In the genomic region with DNA sequence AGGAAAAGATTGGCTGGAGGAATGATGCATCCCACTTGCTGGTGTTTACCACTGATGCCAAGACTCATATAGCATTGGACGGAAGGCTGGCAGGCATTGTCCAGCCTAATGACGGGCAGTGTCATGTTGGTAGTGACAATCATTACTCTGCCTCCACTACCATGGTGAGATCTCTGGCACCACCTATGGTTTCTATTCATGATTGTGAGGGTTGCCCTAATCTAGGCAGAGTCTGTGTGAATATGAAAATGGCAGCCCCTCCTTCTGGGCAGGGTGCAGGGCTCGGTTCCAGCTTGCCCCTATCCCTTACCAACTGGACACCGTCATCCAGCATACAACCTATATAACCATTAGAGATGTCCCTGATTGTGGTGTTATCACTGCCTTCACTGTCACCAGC, we compare ENCODE assay signal across 19 cellular contexts. TPM values are rescaled to one million over a fixed set of nuclear protein-coding genes. Genes with fewer than 3 reads are reported as not detected.
A peak's percentile ranks its signal among the peaks of the same experiment; 100 is the strongest.
DNase-seq lines count a peak whose midpoint lies in the region; ATAC-seq and TF ChIP-seq lines count a peak whose summit lies in the region.
"Had no signal": no experiment of that assay in that cellular context is flagged by ENCODE, and none has a peak within 500 bp of the region (broad histone marks: within the 10 kb centered on the region; RNA-seq: fewer than 3 reads in every experiment).

No MANE protein-coding gene starts in this region.

- peak; percentile 26 for TF ChIP-seq CTCF in GM12865 (IDR thresholded peaks at IDR 0.05; ENCODE audit: insufficient read depth, low read depth, low read length, missing control alignments)
- no peak for TF ChIP-seq CTCF in osteoblast (IDR thresholded peaks at IDR 0.05; ENCODE audit: extremely low read depth, low read depth, low read length)

- ATAC-seq in GM19035 (IDR thresholded peaks at IDR 0.05; ENCODE audit: unreplicated experiment) (peak; percentile 39), HG03159 (IDR thresholded peaks at IDR 0.05; ENCODE audit: unreplicated experiment) (peak; percentile 28)

- H2BK12ac ChIP-seq in neuronal stem cell (ENCODE audit: low read length) = no peak overlapping the region

- H4K91ac ChIP-seq in neuronal stem cell (ENCODE audit: low read depth, low read length, poor library complexity) = no peak overlapping the region

- no peak overlapping the region for H3K14ac ChIP-seq in neuronal stem cell (ENCODE audit: low read length)

- DNase-seq in GM12865 (ENCODE audit: low read depth) = peak; percentile 53
- no peak for DNase-seq in osteoblast (ENCODE audit: insufficient read length, low spot score, missing footprints)
- no peak for DNase-seq in NCI-H2081 (lab: John Stamatoyannopoulos, UW)
- no peak for DNase-seq in neuronal stem cell (ENCODE audit: low spot score)
- DNase-seq in GM03348 (ENCODE audit: low spot score) = no peak
- DNase-seq in stimulated activated CD4-positive, alpha-beta T cell treated with anti-CD3 and anti-CD28 coated beads, Interleukin-12 subunit alpha, Interleukin-12 subunit beta, amount 100 ng/mL, for 4 hours = no peak
- DNase-seq: activated CD4-positive, alpha-beta T cell treated with anti-CD3 and anti-CD28 coated beads for 4 hours; activated CD8-positive, alpha-beta memory T cell treated with anti-CD3 and anti-CD28 coated beads, Interleukin-2, amount 50 U/mL, for 48 hours; activated effector memory CD4-positive, alpha-beta T cell treated with anti-CD3 and anti-CD28 coated beads, Interleukin-2, amount 50 U/mL, for 16 hours; adrenal gland; MV-4-11; naive thymus-derived CD8-positive, alpha-beta T cell; NCI-H1930; NCI-H446; stimulated activated naive CD4-positive, alpha-beta T cell treated with Interleukin-2 at 50 U/mL for 16 hours; upper lobe of left lung had no signal

- H3K4me3 ChIP-seq in GM12865 (ENCODE audit: low read depth, low read length) (peak overlapping the region; percentile 18; the same call in 1 of the 2 replicates), osteoblast (ENCODE audit: insufficient read depth, low read length) (no peak overlapping the region), neuronal stem cell (ENCODE audit: low read length in 2 of 2) (no peak overlapping the region)
- H3K4me3 ChIP-seq: adrenal gland, upper lobe of left lung had no signal

- H2AK5ac ChIP-seq in neuronal stem cell (ENCODE audit: low read depth, low read length) = no peak overlapping the region

- no peaks in the 10 kb centered on the region for H4K20me1 ChIP-seq in osteoblast (ENCODE audit: insufficient read depth, low read length)

- H3K23ac ChIP-seq in neuronal stem cell (ENCODE audit: low read depth, low read length, poor library complexity) = no peak overlapping the region

- H3K9me3 ChIP-seq in osteoblast (ENCODE audit: low read depth, low read length) (no peaks in the 10 kb centered on the region), neuronal stem cell (replicated peaks in 1 of 2; ENCODE audit: control insufficient read depth in 2 of 2, insufficient read depth in 1 of 2, low read depth in 1 of 2, low read length in 2 of 2) (no peaks in the 10 kb centered on the region)
- H3K9me3 ChIP-seq: adrenal gland, upper lobe of left lung had no signal

- H3K27ac ChIP-seq in osteoblast (ENCODE audit: low read depth, low read length) (peak overlapping the region; percentile 42), neuronal stem cell (replicated peaks; ENCODE audit: low read length) (no peak overlapping the region)
- H3K27ac ChIP-seq: adrenal gland, HL-60, upper lobe of left lung had no signal

- H2BK15ac ChIP-seq in neuronal stem cell (ENCODE audit: low read length) = no peak overlapping the region

- H2BK5ac ChIP-seq in neuronal stem cell (ENCODE audit: low read length) = no peak overlapping the region

- peaks cover 30% of the 10 kb centered on the region for H3K4me1 ChIP-seq in osteoblast (ENCODE audit: insufficient read depth, low read length)
- no peaks in the 10 kb centered on the region for H3K4me1 ChIP-seq in neuronal stem cell (ENCODE audit: control insufficient read depth in 2 of 2, insufficient read depth in 1 of 2, low read depth in 1 of 2, low read length in 2 of 2)
- H3K4me1 ChIP-seq: adrenal gland, upper lobe of left lung had no signal

- H3K4ac ChIP-seq in neuronal stem cell (ENCODE audit: low read length) = no peak overlapping the region

- H4K8ac ChIP-seq in neuronal stem cell (ENCODE audit: low read depth, low read length) = no peak overlapping the region

- H3K9ac ChIP-seq in neuronal stem cell (ENCODE audit: low read depth, low read length, poor library complexity) = no peak overlapping the region

- no peak overlapping the region for H3K4me2 ChIP-seq in osteoblast (ENCODE audit: insufficient read depth, low read length)
- H3K4me2 ChIP-seq in neuronal stem cell (ENCODE audit: insufficient read depth, low read length, poor library complexity, severe bottlenecking) = no peak overlapping the region

- no peaks in the 10 kb centered on the region for H3K79me1 ChIP-seq in neuronal stem cell (ENCODE audit: low read depth, low read length)

- H3K36me3 ChIP-seq in osteoblast (ENCODE audit: insufficient read depth, low read length) = peaks cover 20% of the 10 kb centered on the region
- no peaks in the 10 kb centered on the region for H3K36me3 ChIP-seq in neuronal stem cell (replicated peaks in 1 of 2; ENCODE audit: control insufficient read depth in 2 of 2, insufficient read depth in 2 of 2, low read length in 2 of 2)
- H3K36me3 ChIP-seq: adrenal gland, upper lobe of left lung had no signal

- no peaks in the 10 kb centered on the region for H3K27me3 ChIP-seq in osteoblast (ENCODE audit: insufficient read depth, low read length)
- no peaks in the 10 kb centered on the region for H3K27me3 ChIP-seq in neuronal stem cell (ENCODE audit: control insufficient read depth in 3 of 3, insufficient read depth in 3 of 3, low read depth in 1 of 3, low read length in 3 of 3)
- H3K27me3 ChIP-seq: adrenal gland, upper lobe of left lung had no signal

- no CpG with 5 or more reads among the region's 4 CpGs for WGBS in neuronal stem cell (ENCODE audit: extremely low coverage in 2 of 2, insufficient read length in 2 of 2, insufficient replicate concordance in 1 of 2), 2 donors

- H3K79me2 ChIP-seq in osteoblast (ENCODE audit: insufficient read depth, low read length) = no peaks in the 10 kb centered on the region

- H2AFZ ChIP-seq in osteoblast (ENCODE audit: low read length) (no peak overlapping the region), neuronal stem cell (ENCODE audit: low read length) (no peak overlapping the region)

- no peak overlapping the region for H3K18ac ChIP-seq in neuronal stem cell (ENCODE audit: low read length)

- no peak overlapping the region for H2BK120ac ChIP-seq in neuronal stem cell (ENCODE audit: low read depth, low read length)

RNA-seq across cellular contexts. Expression of a gene that starts 33.4 kb away (rescaled TPM):
- 31.5 and 39.8 TPM in 2 replicates for total RNA-seq in osteoblast
- 0.01 TPM for polyA plus RNA-seq in neuronal stem cell (2013, experiment 1 of 2)
- polyA plus RNA-seq in neuronal stem cell (2013, experiment 2 of 2) = 0.01 TPM
- total RNA-seq: naive thymus-derived CD8-positive, alpha-beta T cell had no signal
- polyA plus RNA-seq: naive thymus-derived CD8-positive, alpha-beta T cell had no signal

RNA-seq across cellular contexts. Expression of a gene that starts 36.7 kb away (rescaled TPM):
- total RNA-seq in osteoblast = 5.3 and 6.9 TPM in 2 replicates
- polyA plus RNA-seq in neuronal stem cell (2013, experiment 1 of 2) = 1.0 TPM
- 0.98 TPM for polyA plus RNA-seq in neuronal stem cell (2013, experiment 2 of 2)
